ENCODE assay signal across 1 cellular context in genomic region chr6:15400572-15401004, GRCh38.
TF ChIP-seq lines count a peak whose summit lies in the region.

No MANE protein-coding gene starts in this region.

TF ChIP-seq in HEK293, 187 proteins besides CTCF, POLR2A, EP300 and RAD21 (continued from another document and continues in another):
- TF ChIP-seq PRDM10 (tag by site-specific recombination; IDR thresholded peaks at IDR 0.05) (peak; percentile 79), ZBTB1 (tag by site-specific recombination; IDR thresholded peaks at IDR 0.05) (no peak), ZNF2 (tag by site-specific recombination; IDR thresholded peaks at IDR 0.05) (no peak), SETDB1 (IDR thresholded peaks at IDR 0.05; ENCODE audit: insufficient read length, low read length) (no peak), ZIC2 (tag by site-specific recombination; IDR thresholded peaks at IDR 0.05) (no peak), BCL11B (tag by site-specific recombination; IDR thresholded peaks at IDR 0.05; ENCODE audit: low read depth) (no peak), ZNF366 (tag by site-specific recombination; conservative IDR thresholded peaks at IDR 0.05) (peak; percentile 70; the same call in 1 of the 2 replicates), ZBTB8A (tag by site-specific recombination; IDR thresholded peaks at IDR 0.05) (no peak), ZNF600 (tag by site-specific recombination; IDR thresholded peaks at IDR 0.05) (peak; percentile 100), ZNF16 (tag by site-specific recombination; IDR thresholded peaks at IDR 0.05; ENCODE audit: low read depth) (no peak), ZNF518A (tag by site-specific recombination; conservative IDR thresholded peaks at IDR 0.05; ENCODE audit: low read depth) (no peak), SALL2 (tag by site-specific recombination; IDR thresholded peaks at IDR 0.05; ENCODE audit: borderline replicate concordance) (no peak), ZBTB6 (tag by site-specific recombination; IDR thresholded peaks at IDR 0.05) (no peak), ZNF202 (tag by site-specific recombination; IDR thresholded peaks at IDR 0.05; ENCODE audit: borderline replicate concordance) (no peak), HOXA7 (CRISPR knock-in tag; IDR thresholded peaks at IDR 0.05; ENCODE audit: borderline replicate concordance) (no peak), ZNF529 (tag by site-specific recombination; IDR thresholded peaks at IDR 0.05; ENCODE audit: insufficient replicate concordance) (no peak), ZNF140 (tag by site-specific recombination; IDR thresholded peaks at IDR 0.05) (no peak), ZNF362 (tag by site-specific recombination; IDR thresholded peaks at IDR 0.05) (no peak), BCL6B (tag by site-specific recombination; IDR thresholded peaks at IDR 0.05) (no peak), PRDM2 (tag by site-specific recombination; IDR thresholded peaks at IDR 0.05; ENCODE audit: borderline replicate concordance) (no peak), ZNF302 (tag by site-specific recombination; IDR thresholded peaks at IDR 0.05; ENCODE audit: low read depth) (no peak), ZNF580 (tag by site-specific recombination; IDR thresholded peaks at IDR 0.05) (no peak), ZBTB20 (tag by site-specific recombination; IDR thresholded peaks at IDR 0.05) (no peak; the same call in 1 of the 2 replicates), ZBTB21 (tag by site-specific recombination; IDR thresholded peaks at IDR 0.05) (peak; percentile 56; the same call in 1 of the 2 replicates), ZNF26 (tag by site-specific recombination; IDR thresholded peaks at IDR 0.05) (no peak), GLI2 (tag by site-specific recombination; IDR thresholded peaks at IDR 0.05; ENCODE audit: borderline replicate concordance, low read depth) (no peak), ZNF19 (tag by site-specific recombination; IDR thresholded peaks at IDR 0.05; ENCODE audit: low read depth) (no peak), ZNF658 (tag by site-specific recombination; IDR thresholded peaks at IDR 0.05) (no peak), ZNF645 (tag by site-specific recombination; IDR thresholded peaks at IDR 0.05) (no peak), ZNF704 (tag by site-specific recombination; IDR thresholded peaks at IDR 0.05) (no peak), ZNF433 (tag by site-specific recombination; IDR thresholded peaks at IDR 0.05; ENCODE audit: low read depth) (no peak), ZNF76 (tag by site-specific recombination; IDR thresholded peaks at IDR 0.05; ENCODE audit: borderline replicate concordance, low read depth) (no peak), GLIS1 (tag by site-specific recombination; IDR thresholded peaks at IDR 0.05) (no peak)
